31 cellular contexts compared by ENCODE assay signal in the genomic region with DNA sequence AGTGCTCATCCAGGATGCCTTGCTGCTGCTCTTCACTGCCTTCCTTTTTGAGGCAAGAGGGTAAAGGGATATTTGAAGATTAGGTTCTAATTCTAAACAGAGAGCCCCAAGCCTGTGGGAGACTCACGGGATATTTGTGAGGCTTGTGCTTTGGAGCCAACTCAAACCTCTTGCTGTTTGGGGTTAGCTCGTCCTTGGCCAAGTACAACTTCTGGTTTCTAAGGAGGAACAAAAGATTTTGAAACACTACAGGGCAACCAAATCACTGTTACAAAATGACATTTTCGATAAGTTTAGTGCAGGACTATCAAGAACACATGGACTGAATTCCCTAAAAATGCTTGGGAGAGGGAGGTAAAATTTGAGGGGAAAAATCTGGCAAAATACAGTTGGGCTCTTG.
A peak's percentile ranks its signal among the peaks of the same experiment; 100 is the strongest.
DNase-seq lines count a peak whose midpoint lies in the region; ATAC-seq, FAIRE-seq and TF ChIP-seq lines count a peak whose summit lies in the region.
"Had no signal": no experiment of that assay in that cellular context is flagged by ENCODE, and none has a peak within 500 bp of the region (broad histone marks: within the 10 kb centered on the region; RNA-seq: fewer than 3 reads in every experiment).

No MANE protein-coding gene starts in this region.

- peak overlapping the region; percentile 16 for H2AFZ ChIP-seq in osteoblast (ENCODE audit: low read length)

- H3K79me2 ChIP-seq in osteoblast (ENCODE audit: insufficient read depth, low read length) = no peaks in the 10 kb centered on the region

- H3K4me3 ChIP-seq in right atrium auricular region (no peak overlapping the region), fibroblast of pulmonary artery (replicated peaks; ENCODE audit: low read depth, low read length) (no peak overlapping the region), osteoblast (ENCODE audit: insufficient read depth, low read length) (no peak overlapping the region), aorta (ENCODE audit: low read length in 2 of 2) (no peak overlapping the region), HAP-1 (no peak overlapping the region), mucosa of descending colon (no peak overlapping the region)
- H3K4me3 ChIP-seq: esophagus muscularis mucosa, K562, thyroid gland had no signal

- TF ChIP-seq CTCF in right atrium auricular region (IDR thresholded peaks at IDR 0.05) = no peak
- TF ChIP-seq CTCF in fibroblast of pulmonary artery (IDR thresholded peaks at IDR 0.05; ENCODE audit: low read length, missing control alignments) = no peak
- no peak for TF ChIP-seq CTCF in osteoblast (IDR thresholded peaks at IDR 0.05; ENCODE audit: extremely low read depth, low read depth, low read length)
- TF ChIP-seq CTCF in mucosa of descending colon (IDR thresholded peaks at IDR 0.05) = no peak

- FAIRE-seq in HTR-8/SVneo (lab: Jason Lieb, UNC) = no peak
- FAIRE-seq: K562, TTC549 had no signal

- peak; percentile 53 for ATAC-seq in Right ventricle myocardium inferior
- peak; percentile 47 for ATAC-seq in aorta (ENCODE audit: low FRiP score)
- ATAC-seq in mucosa of descending colon = no peak
- ATAC-seq: activated CD8-positive, alpha-beta T cell treated with anti-CD3 and anti-CD28 coated beads for 36 hours; K562; stimulated activated naive B cell treated with anti-CD40 and anti-IgM and Interleukin-4, amounts not matched to agents 10 μg/mL and 1 μg/mL and 100 μg/mL, for 72 hours; T-cell had no signal

- intact Hi-C loops in Right ventricle myocardium inferior (cut with DNase I) (loop anchor here (10.0 kb wide), 1 partner anchor 124 kb away; no protein-coding TSS in a partner anchor), aorta (cut with DNase I) (loop anchor here (10.0 kb wide), 4 partner anchors 64 to 454 kb away; no protein-coding TSS in a partner anchor), mucosa of descending colon (cut with DNase I, micrococcal nuclease) (no loop called here)

- no peaks in the 10 kb centered on the region for H4K20me1 ChIP-seq in osteoblast (ENCODE audit: insufficient read depth, low read length)

- in situ Hi-C loops in HAP-1 (cut with MboI; ENCODE audit: low sequenced_read_pairs) = no loop called here

- no peaks in the 10 kb centered on the region for H3K27me3 ChIP-seq in right atrium auricular region
- no peaks in the 10 kb centered on the region for H3K27me3 ChIP-seq in osteoblast (ENCODE audit: insufficient read depth, low read length)
- H3K27me3 ChIP-seq in aorta (ENCODE audit: control insufficient read depth in 1 of 2, insufficient read depth in 2 of 2, low read length in 1 of 2) = no peaks in the 10 kb centered on the region
- H3K27me3 ChIP-seq in HAP-1 (ENCODE audit: low read depth) = no peaks in the 10 kb centered on the region
- H3K27me3 ChIP-seq: esophagus muscularis mucosa, thyroid gland had no signal

- peak overlapping the region; percentile 17 for H3K4me2 ChIP-seq in osteoblast (ENCODE audit: insufficient read depth, low read length)

- H3K9me3 ChIP-seq in right atrium auricular region (no peaks in the 10 kb centered on the region), osteoblast (ENCODE audit: low read depth, low read length) (no peaks in the 10 kb centered on the region), aorta (ENCODE audit: control insufficient read depth, low read length) (no peaks in the 10 kb centered on the region), HAP-1 (peaks cover 3% of the 10 kb centered on the region; the same call in 1 of the 2 replicates), mucosa of descending colon (no peaks in the 10 kb centered on the region)
- H3K9me3 ChIP-seq: esophagus muscularis mucosa, thyroid gland had no signal

- H3K4me1 ChIP-seq in right atrium auricular region (peaks cover 0 to 44% of the 10 kb centered on the region in 2 donors), osteoblast (ENCODE audit: insufficient read depth, low read length) (peaks cover 34% of the 10 kb centered on the region), aorta (ENCODE audit: control insufficient read depth in 1 of 2, insufficient read depth in 2 of 2, low read length in 2 of 2) (peaks cover 5 to 9% of the 10 kb centered on the region in 2 donors), HAP-1 (peaks cover 6% of the 10 kb centered on the region), mucosa of descending colon (ENCODE audit: low read depth) (peaks cover 22% of the 10 kb centered on the region)

- H3K36me3 ChIP-seq in right atrium auricular region (no peaks in the 10 kb centered on the region), osteoblast (ENCODE audit: insufficient read depth, low read length) (no peaks in the 10 kb centered on the region), aorta (ENCODE audit: control insufficient read depth in 1 of 2, insufficient read depth in 2 of 2, low read length in 1 of 2) (no peaks in the 10 kb centered on the region), HAP-1 (replicated peaks) (no peaks in the 10 kb centered on the region), mucosa of descending colon (ENCODE audit: low read depth) (no peaks in the 10 kb centered on the region)
- H3K36me3 ChIP-seq: esophagus muscularis mucosa, thyroid gland had no signal

- H3K27ac ChIP-seq in right atrium auricular region (peak overlapping the region in 1 of 2 donors; percentile 6), osteoblast (ENCODE audit: low read depth, low read length) (no peak overlapping the region), aorta (ENCODE audit: low read depth in 1 of 2, low read length in 2 of 2) (peak overlapping the region in 1 of 2 donors; percentile 50)
- H3K27ac ChIP-seq: esophagus muscularis mucosa, thyroid gland had no signal

- 1 to 5% methylated on average over 3 of the region's 3 CpGs for WGBS in aorta, 2 donors

- no peak for DNase-seq in Right ventricle myocardium inferior (ENCODE audit: missing footprints)
- no peak for DNase-seq in right atrium auricular region (ENCODE audit: low spot score)
- DNase-seq in fibroblast of pulmonary artery (ENCODE audit: low read depth) = peak; percentile 16
- DNase-seq in osteoblast (ENCODE audit: insufficient read length, low spot score, missing footprints) = no peak
- DNase-seq in aorta = no peak
- no peak for DNase-seq in HAP-1 (ENCODE audit: low spot score in 2 of 2)
- no peak for DNase-seq in mucosa of descending colon
- no peak for DNase-seq in HTR-8/SVneo (ENCODE audit: insufficient read length, low spot score)
- DNase-seq: 8988T; activated CD4-positive, CD25-positive, alpha-beta regulatory T cell treated with anti-CD3 and anti-CD28 coated beads, Interleukin-2, amount 50 U/mL, for 72 hours; activated CD8-positive, alpha-beta T cell treated with anti-CD3 and anti-CD28 coated beads for 36 hours; activated effector memory CD4-positive, alpha-beta T cell treated with Interleukin-2 at 50 U/mL for 16 hours; activated naive CD8-positive, alpha-beta T cell treated with anti-CD3 and anti-CD28 coated beads, Interleukin-2, amount 10 ng/mL, durations not matched to agents 7 days and 5 days; activated T-cell treated with anti-CD3 and anti-CD28 coated beads for 4 hours; CD8-positive, alpha-beta memory T cell; cortex of kidney; DMS153; endodermal cell; head of caudate nucleus; mesendoderm; MM.1S; naive B cell; NK-92 treated with Interleukin-12 subunit alpha and Interleukin-12 subunit beta, amount 100 ng/mL, for 24 hours; SIG-M5; stimulated activated CD4-positive, alpha-beta T cell treated with anti-CD3 and anti-CD28 coated beads, Interleukin-4, amount 100 ng/mL, for 24 hours; stimulated activated naive B cell treated with anti-CD40 and anti-IgM and Interleukin-4, amounts not matched to agents 10 μg/mL and 1 μg/mL and 100 μg/mL, for 72 hours; T-cell had no signal

Comparison
In these comparisons a context has a peak if more than half of its experiments do, and no peak if none do; other contexts are left out.
1. intact Hi-C loops: an anchor here in Right ventricle myocardium inferior (10.0 kb wide) and aorta (10.0 kb wide); none called in mucosa of descending colon.